Comparison of ENCODE assay signal across 7 cellular contexts in genomic region chr10:124290095-124290795, GRCh38.
A peak's percentile ranks its signal among the peaks of the same experiment; 100 is the strongest.
DNase-seq lines count a peak whose midpoint lies in the region; ATAC-seq and TF ChIP-seq lines count a peak whose summit lies in the region.

No MANE protein-coding gene starts in this region.

- intact Hi-C loops in adrenal gland (cut with DNase I) (no loop called here), posterior vena cava (cut with DNase I) (no loop called here), prostate gland (cut with DNase I) (no loop called here)

- WGBS in adrenal gland, 4 donors, result 61 to 72% (median 67%) methylated on average over 14 of the region's 14 CpGs
- 81% methylated on average over 14 of the region's 14 CpGs for WGBS in prostate gland

- TF ChIP-seq CTCF in adrenal gland (IDR thresholded peaks at IDR 0.05), result no peak
- no peak for TF ChIP-seq CTCF in prostate gland (IDR thresholded peaks at IDR 0.05)

- H3K4me1 ChIP-seq in adrenal gland (replicated peaks in 1 of 2) (no peaks in the 10 kb centered on the region), prostate gland (replicated peaks) (no peaks in the 10 kb centered on the region)

- H3K27me3 ChIP-seq in adrenal gland (no peaks in the 10 kb centered on the region), prostate gland (replicated peaks; ENCODE audit: insufficient read depth) (no peaks in the 10 kb centered on the region)

- TF ChIP-seq POLR2A in adrenal gland (IDR thresholded peaks at IDR 0.05), result no peak
- no peak for TF ChIP-seq POLR2A in prostate gland (IDR thresholded peaks at IDR 0.05)

- peak overlapping the region in 4 of 5 donors; percentile 17 to 89 (median 50) for H3K27ac ChIP-seq in adrenal gland
- H3K27ac ChIP-seq in prostate gland, result no peak overlapping the region

- H3K36me3 ChIP-seq in adrenal gland (replicated peaks in 1 of 2), result no peaks in the 10 kb centered on the region
- no peaks in the 10 kb centered on the region for H3K36me3 ChIP-seq in prostate gland

- H3K9me3 ChIP-seq in adrenal gland (replicated peaks in 1 of 3) (no peaks in the 10 kb centered on the region), prostate gland (no peaks in the 10 kb centered on the region)

- H3K4me3 ChIP-seq in adrenal gland, result no peak overlapping the region
- no peak overlapping the region for H3K4me3 ChIP-seq in prostate gland

- ATAC-seq in GM19351 (IDR thresholded peaks at IDR 0.05; ENCODE audit: unreplicated experiment), result peak; percentile 60
- peak; percentile 58 for ATAC-seq in HG03354 (IDR thresholded peaks at IDR 0.05; ENCODE audit: poor library complexity, severe bottlenecking, unreplicated experiment)

- DNase-seq in adrenal gland, result peak; percentile 27 to 68 (median 42)
- peak; percentile 80 for DNase-seq in posterior vena cava (ENCODE audit: low spot score)
- no peak for DNase-seq in prostate gland (ENCODE audit: low spot score)
- DNase-seq in activated CD4-positive, CD25-positive, alpha-beta regulatory T cell treated with anti-CD3 and anti-CD28 coated beads, Interleukin-2, amount 50 U/mL, for 72 hours, result no peak
- no peak for DNase-seq in DMS114 treated with DMSO at 0.1 percent for 48 hours (lab: John Stamatoyannopoulos, UW; ENCODE audit: unreplicated experiment)

Comparison
In these comparisons a context has a peak if more than half of its experiments do, and no peak if none do; other contexts are left out.
1. DNase-seq: peak in adrenal gland (7 of 7) and posterior vena cava (single experiment); none in prostate gland (single experiment), activated CD4-positive, CD25-positive, alpha-beta regulatory T cell treated with anti-CD3 and anti-CD28 coated beads, Interleukin-2, amount 50 U/mL, for 72 hours (single experiment) and DMS114 treated with DMSO at 0.1 percent for 48 hours (single experiment).
2. H3K27ac ChIP-seq: peak in adrenal gland (4 of 5); none in prostate gland (0 of 2).